ENCODE assay signal across 22 cellular contexts in genomic region chr7:138568655-138569054, GRCh38.
"Had no signal": no experiment of that assay in that cellular context is flagged by ENCODE, and none has a peak within 500 bp of the region (broad histone marks: within the 10 kb centered on the region; RNA-seq: fewer than 3 reads in every experiment).

No MANE protein-coding gene starts in this region.

- ATAC-seq: effector memory CD8-positive, alpha-beta T cell; foreskin keratinocyte; gastroesophageal sphincter; heart left ventricle; left cardiac atrium; left lung; left ventricle myocardium superior; lower lobe of right lung; mucosa of descending colon had no signal

- DNase-seq: colonic mucosa; cortex of kidney; effector CD8-positive, alpha-beta T cell; effector memory CD8-positive, alpha-beta T cell; endodermal cell; foreskin keratinocyte; heart left ventricle; hypothalamus; immature natural killer cell; islet precursor cell; left cardiac atrium; left lung; left ventricle myocardium superior; lower lobe of right lung; mesenchymal stem cell; mucosa of descending colon; naive B cell had no signal

- H3K4me1 ChIP-seq: colonic mucosa, esophagus muscularis mucosa, foreskin keratinocyte, gastroesophageal sphincter, heart left ventricle, left lung, lower lobe of right lung had no signal

- H3K4me2 ChIP-seq: hepatocyte had no signal

- H3K27me3 ChIP-seq: colonic mucosa, esophagus muscularis mucosa, foreskin keratinocyte, gastroesophageal sphincter, heart left ventricle, hepatocyte, left lung had no signal

- H3K27ac ChIP-seq: colonic mucosa, esophagus muscularis mucosa, foreskin keratinocyte, gastroesophageal sphincter, heart left ventricle, hepatocyte, left lung, lower lobe of right lung had no signal

- FAIRE-seq: endothelial cell of umbilical vein, frontal cortex had no signal

- H3K4me3 ChIP-seq: colonic mucosa, esophagus muscularis mucosa, gastroesophageal sphincter, heart left ventricle, hepatocyte, left lung, lower lobe of right lung, mucosa of descending colon had no signal

- H2AFZ ChIP-seq: hepatocyte had no signal
